In genomic region chrX:136588060-136588459, GRCh38 we compare ENCODE assay signal across 11 cellular contexts. TPM values are rescaled to one million over a fixed set of nuclear protein-coding genes. Genes with fewer than 3 reads are reported as not detected.
DNase-seq lines count a peak whose midpoint lies in the region; ATAC-seq and TF ChIP-seq lines count a peak whose summit lies in the region.
"Had no signal": no experiment of that assay in that cellular context is flagged by ENCODE, and none has a peak within 500 bp of the region (broad histone marks: within the 10 kb centered on the region; RNA-seq: fewer than 3 reads in every experiment).

No MANE protein-coding gene starts in this region.

- peak; percentile 44 for ATAC-seq in activated CD8-positive, alpha-beta memory T cell treated with anti-CD3 and anti-CD28 coated beads, Interleukin-2, amount 10 ng/mL, durations not matched to agents 7 days and 5 days
- ATAC-seq in GM21717 (IDR thresholded peaks at IDR 0.05; ENCODE audit: unreplicated experiment): peak; percentile 47
- ATAC-seq: left ventricle myocardium superior had no signal

- peak overlapping the region; percentile 39 for H3K4me2 ChIP-seq in PC-9

- peaks cover 39% of the 10 kb centered on the region for H3K4me1 ChIP-seq in PC-9 (replicated peaks; ENCODE audit: insufficient read depth)
- H3K4me1 ChIP-seq: parathyroid adenoma, SJCRH30 had no signal

- H4K20me1 ChIP-seq in PC-9 (ENCODE audit: insufficient read depth): no peaks in the 10 kb centered on the region

- H3K36me3 ChIP-seq in PC-9 (ENCODE audit: low read depth): no peaks in the 10 kb centered on the region
- H3K36me3 ChIP-seq: SJCRH30 had no signal

- no peaks in the 10 kb centered on the region for H3K9me3 Mint-ChIP-seq in activated CD8-positive, alpha-beta memory T cell treated with anti-CD3 and anti-CD28 coated beads, Interleukin-2, amount 10 ng/mL, durations not matched to agents 7 days and 5 days (ENCODE audit: low read depth)

- no TSS peak for BruUV-seq in PC-9 (replicated peaks; lab: Mats Ljungman, UMichigan)

- H3K9me2 ChIP-seq in PC-9 (ENCODE audit: insufficient read depth): no peaks in the 10 kb centered on the region

- H3K9me3 ChIP-seq in PC-9 (ENCODE audit: insufficient read depth, low read depth): 0 out of 2 replicates have a peak, but pooled peaks cover under 1% of the 10 kb centered on the region
- H3K9me3 ChIP-seq: SJCRH30 had no signal

- peak overlapping the region; percentile 50 for H3K27ac ChIP-seq in PC-9
- H3K27ac ChIP-seq: parathyroid adenoma, SJCRH30 had no signal

- H3K4me3 Mint-ChIP-seq in activated CD8-positive, alpha-beta memory T cell treated with anti-CD3 and anti-CD28 coated beads, Interleukin-2, amount 10 ng/mL, durations not matched to agents 7 days and 5 days: peak overlapping the region; percentile 38

- peaks cover 4% of the 10 kb centered on the region for H3K36me3 Mint-ChIP-seq in activated CD8-positive, alpha-beta memory T cell treated with anti-CD3 and anti-CD28 coated beads, Interleukin-2, amount 10 ng/mL, durations not matched to agents 7 days and 5 days

- no peaks in the 10 kb centered on the region for H3K27me3 ChIP-seq in PC-9 (ENCODE audit: insufficient read depth, low read depth)
- H3K27me3 ChIP-seq: SJCRH30 had no signal

- H3F3A ChIP-seq in PC-9 (ENCODE audit: insufficient read depth, low read depth): peaks cover 12% of the 10 kb centered on the region

- H3K79me2 ChIP-seq in PC-9 (ENCODE audit: low read depth): no peaks in the 10 kb centered on the region
- H3K79me2 ChIP-seq: parathyroid adenoma had no signal

- no peak overlapping the region for H3K4me3 ChIP-seq in PC-9
- no peak overlapping the region for H3K4me3 ChIP-seq in foreskin fibroblast (ENCODE audit: low read depth in 1 of 2, low read length in 2 of 2)
- H3K4me3 ChIP-seq: SJCRH30 had no signal

- POLR2A ChIA-PET in PC-9 (lab: Charles Lee; ENCODE audit: unreplicated experiment): no interaction called here

- no peak for TF ChIP-seq CTCF in PC-9 (conservative IDR thresholded peaks at IDR 0.05)
- TF ChIP-seq CTCF in foreskin fibroblast (IDR thresholded peaks at IDR 0.05; ENCODE audit: low read depth, low read length): no peak

- H3K27ac Mint-ChIP-seq in activated CD8-positive, alpha-beta memory T cell treated with anti-CD3 and anti-CD28 coated beads, Interleukin-2, amount 10 ng/mL, durations not matched to agents 7 days and 5 days: peak overlapping the region; percentile 90

- no peak overlapping the region for H2AFZ ChIP-seq in PC-9
- H2AFZ ChIP-seq: parathyroid adenoma had no signal

- H3K27me3 Mint-ChIP-seq in activated CD8-positive, alpha-beta memory T cell treated with anti-CD3 and anti-CD28 coated beads, Interleukin-2, amount 10 ng/mL, durations not matched to agents 7 days and 5 days: no peaks in the 10 kb centered on the region

- intact Hi-C loops in PC-9 (cut with micrococcal nuclease; ENCODE audit: unreplicated experiment) (no loop called here), posterior vena cava (cut with DNase I) (no loop called here)

- CTCF ChIA-PET in activated CD8-positive, alpha-beta memory T cell treated with anti-CD3 and anti-CD28 coated beads, Interleukin-2, amount 10 ng/mL, durations not matched to agents 7 days and 5 days (lab: Charles Lee): interaction anchor here (1.3 kb wide), 1 partner anchor 10 kb away, joined by 3 read pairs; no protein-coding TSS in a partner anchor
- CTCF ChIA-PET in PC-9 (lab: Charles Lee): no interaction called here

- peaks cover 61% of the 10 kb centered on the region for H3K4me1 Mint-ChIP-seq in activated CD8-positive, alpha-beta memory T cell treated with anti-CD3 and anti-CD28 coated beads, Interleukin-2, amount 10 ng/mL, durations not matched to agents 7 days and 5 days

- DNase-seq in activated CD8-positive, alpha-beta memory T cell treated with anti-CD3 and anti-CD28 coated beads, Interleukin-2, amount 10 ng/mL, durations not matched to agents 7 days and 5 days: no peak
- no peak for DNase-seq in activated CD8-positive, alpha-beta memory T cell treated with anti-CD3 and anti-CD28 coated beads for 24 hours
- DNase-seq in PC-9 (peak in 1 of 2 experiments; percentile 71), renal cortical epithelial cell (ENCODE audit: low read depth) (peak; percentile 27), globus pallidus (ENCODE audit: low spot score) (no peak), foreskin fibroblast (no peak), posterior vena cava (ENCODE audit: low spot score) (no peak)
- DNase-seq: left ventricle myocardium superior, SJCRH30 had no signal

RNA-seq across cellular contexts. Expression of gene VGLL1, which starts 56.0 kb away (rescaled TPM):
- not detected for total RNA-seq in activated CD8-positive, alpha-beta memory T cell treated with anti-CD3 and anti-CD28 coated beads, Interleukin-2, amount 10 ng/mL, durations not matched to agents 7 days and 5 days
- 112 and 154 TPM in 2 replicates for total RNA-seq in PC-9 (2021)
- total RNA-seq in renal cortical epithelial cell: 3.3 TPM in 1 of 2 replicates, not detected in the other
- not detected for total RNA-seq in posterior vena cava
- total RNA-seq: left ventricle myocardium superior, SJCRH30 had no signal

RNA-seq across cellular contexts. Expression of gene CD40LG, which starts 59.9 kb away (rescaled TPM):
- total RNA-seq in activated CD8-positive, alpha-beta memory T cell treated with anti-CD3 and anti-CD28 coated beads, Interleukin-2, amount 10 ng/mL, durations not matched to agents 7 days and 5 days: 10 to 100 TPM in 1 of 2 experiments, 1 to 10 TPM in 1; 5.9 to 12.7 TPM
- not detected in 2 replicates for total RNA-seq in PC-9 (2021)
- total RNA-seq in renal cortical epithelial cell: not detected in 2 replicates
- total RNA-seq in posterior vena cava: not detected
- total RNA-seq: SJCRH30 had no signal

Comparison
In these comparisons a context has a peak if more than half of its experiments do, and no peak if none do; other contexts are left out.
1. RNA of gene VGLL1, which starts 56.0 kb away (total RNA-seq): 112 to 154 TPM in PC-9; not detected in activated CD8-positive, alpha-beta memory T cell treated with anti-CD3 and anti-CD28 coated beads, Interleukin-2, amount 10 ng/mL, durations not matched to agents 7 days and 5 days, 3.3 TPM in renal cortical epithelial cell and not detected in posterior vena cava; every median in the first group is over 10 times any median in the second.